28 cellular contexts compared by ENCODE assay signal in genomic region chr18:57853864-57854263, GRCh38. TPM values are rescaled to one million over a fixed set of nuclear protein-coding genes. Genes with fewer than 3 reads are reported as not detected.
"Had no signal": no experiment of that assay in that cellular context is flagged by ENCODE, and none has a peak within 500 bp of the region (broad histone marks: within the 10 kb centered on the region; RNA-seq: fewer than 3 reads in every experiment).

No MANE protein-coding gene starts in this region.

- H3K36me3 ChIP-seq: neutrophil, ovary, right lobe of liver, sigmoid colon, spleen, stomach, thoracic aorta, thyroid gland, tibial nerve, upper lobe of left lung, vagina had no signal

- H2AFZ ChIP-seq: parathyroid adenoma had no signal

- H3K4me2 ChIP-seq: smooth muscle cell had no signal

- H3K9me3 ChIP-seq: neutrophil, ovary, psoas muscle, right lobe of liver, sigmoid colon, thoracic aorta, thyroid gland, upper lobe of left lung, vagina had no signal

- H3K27ac ChIP-seq: neutrophil, ovary, parathyroid adenoma, psoas muscle, right lobe of liver, sigmoid colon, spleen, stomach, thoracic aorta, thyroid gland, tibial nerve, upper lobe of left lung, vagina had no signal

- FAIRE-seq: urothelium cell line had no signal

- DNase-seq: naive thymus-derived CD8-positive, alpha-beta T cell; nephron progenitor cell; nucleus accumbens; ovary; posterior cingulate gyrus; psoas muscle; right cardiac atrium; right lobe of liver; sigmoid colon; spleen; stimulated activated CD4-positive, alpha-beta T cell treated with anti-CD3 and anti-CD28 coated beads, Interleukin-12 subunit alpha, Interleukin-12 subunit beta, amount 100 ng/mL, for 4 hours; stimulated activated CD4-positive, alpha-beta T cell treated with anti-CD3 and anti-CD28 coated beads, Interleukin-1b, Interleukin-23, amount 100 ng/mL, for 48 hours; stimulated activated CD4-positive, alpha-beta T cell treated with anti-CD3 and anti-CD28 coated beads, Interleukin-4, amount 100 ng/mL, for 1 hour; stimulated activated CD4-positive, alpha-beta T cell treated with anti-CD3 and anti-CD28 coated beads, Interleukin-4, amount 100 ng/mL, for 4 hours; stimulated activated CD8-positive, alpha-beta memory T cell treated with anti-CD3 and anti-CD28 coated beads, Interleukin-4, amount 100 ng/mL, for 48 hours; stimulated activated naive CD4-positive, alpha-beta T cell; stomach; thyroid gland; upper lobe of left lung had no signal

- H3K27me3 ChIP-seq: neutrophil, ovary, right lobe of liver, sigmoid colon, spleen, stomach, thyroid gland, tibial nerve, upper lobe of left lung, vagina had no signal

- H3K4me3 ChIP-seq: ovary, psoas muscle, right lobe of liver, sigmoid colon, smooth muscle cell, spleen, stomach, thoracic aorta, thyroid gland, tibial nerve, upper lobe of left lung, vagina had no signal

- H3K4me1 ChIP-seq: parathyroid adenoma, psoas muscle, right lobe of liver, sigmoid colon, spleen, stomach, thyroid gland, tibial nerve, upper lobe of left lung, vagina had no signal

- ATAC-seq: naive thymus-derived CD8-positive, alpha-beta T cell; natural killer cell treated with Interleukin-12 subunit alpha and Interleukin-12 subunit beta and Interleukin-15 and Interleukin-18, amount 100 ng/mL, for 72 hours; psoas muscle; right cardiac atrium; right lobe of liver; stimulated activated memory B cell treated with anti-CD40 and anti-IgM and Interleukin-4, amounts not matched to agents 10 μg/mL and 1 μg/mL and 100 μg/mL, for 72 hours had no signal

- H3K79me2 ChIP-seq: parathyroid adenoma had no signal

RNA-seq across cellular contexts. Expression of gene ATP8B1, which starts 50.7 kb away (rescaled TPM):
- total RNA-seq: natural killer cell treated with Interleukin-12 subunit alpha and Interleukin-12 subunit beta and Interleukin-15 and Interleukin-18, amount 100 ng/mL, for 72 hours had no signal
- polyA plus RNA-seq: naive thymus-derived CD8-positive, alpha-beta T cell had no signal
